Comparison of ENCODE assay signal across 25 cellular contexts in the genomic region with DNA sequence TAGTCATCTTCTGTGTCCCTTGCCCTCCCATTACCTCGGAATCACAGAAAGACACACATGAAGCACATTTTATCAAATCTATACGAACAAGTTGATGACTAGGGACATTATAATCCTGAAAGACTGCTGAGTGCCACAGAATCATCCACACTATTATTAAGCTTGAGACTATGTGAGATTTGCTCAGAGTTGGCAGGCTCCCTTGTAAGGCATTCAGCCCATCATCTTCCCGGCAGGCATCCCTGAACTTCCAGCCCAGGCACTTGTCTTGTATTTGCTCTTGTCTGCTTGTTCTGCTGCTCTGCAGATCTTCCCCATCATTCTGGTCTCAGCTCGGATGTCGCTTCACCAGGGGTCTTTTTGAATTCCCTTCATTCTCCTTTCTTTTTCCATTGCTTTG.
DNase-seq lines count a peak whose midpoint lies in the region; ATAC-seq and TF ChIP-seq lines count a peak whose summit lies in the region.
"Had no signal": no experiment of that assay in that cellular context is flagged by ENCODE, and none has a peak within 500 bp of the region (broad histone marks: within the 10 kb centered on the region; RNA-seq: fewer than 3 reads in every experiment).

No MANE protein-coding gene starts in this region.

- H3K4me3 ChIP-seq in coronary artery: no peak overlapping the region
- H3K4me3 ChIP-seq: MG63, SJCRH30 had no signal

- DNase-seq in AG08395 (ENCODE audit: low spot score) (peak; percentile 26), NCI-H69 (lab: John Stamatoyannopoulos, UW) (peak; percentile 44), iPS-NIHi11 (ENCODE audit: low spot score) (peak; percentile 20), sciatic nerve (ENCODE audit: low spot score) (no peak), coronary artery (ENCODE audit: low spot score) (no peak), NCI-H146 (lab: John Stamatoyannopoulos, UW) (no peak)
- DNase-seq: Calu3; DMS153; DND-41; KBM-7; MG63; NCI-H1105 treated with DMSO at 0.1 percent for 48 hours; NCI-H1694 treated with DMSO at 0.1 percent for 48 hours; NCI-H2081; NCI-H2171; NCI-H345; NCI-H510A treated with DMSO at 0.1 percent for 48 hours; NCI-H82; NK-92 treated with Interleukin-12 subunit alpha and Interleukin-12 subunit beta, amount 100 ng/mL, for 24 hours; PC-3; SJCRH30 had no signal

- TF ChIP-seq CTCF in coronary artery (IDR thresholded peaks at IDR 0.05): no peak

- intact Hi-C loops in sciatic nerve (cut with DNase I): no loop called here

- no peak overlapping the region for H3K27ac ChIP-seq in coronary artery
- H3K27ac ChIP-seq: 22Rv1, SJCRH30 had no signal

- ATAC-seq in sciatic nerve: peak; percentile 69
- no peak for ATAC-seq in HG03280 (IDR thresholded peaks at IDR 0.05; ENCODE audit: unreplicated experiment)
- ATAC-seq in HG02884 (IDR thresholded peaks at IDR 0.05; ENCODE audit: unreplicated experiment): no peak
- ATAC-seq: PC-3, SK-N-SH treated with all-trans-retinoic acid at 6 μM for 48 hours had no signal

Comparison
In these comparisons a context has a peak if more than half of its experiments do, and no peak if none do; other contexts are left out.
1. DNase-seq: peak in AG08395 (single experiment), NCI-H69 (single experiment) and iPS-NIHi11 (single experiment); none in sciatic nerve (single experiment), coronary artery (single experiment) and NCI-H146 (single experiment).